10 cellular contexts compared by ENCODE assay signal in the genomic region with DNA sequence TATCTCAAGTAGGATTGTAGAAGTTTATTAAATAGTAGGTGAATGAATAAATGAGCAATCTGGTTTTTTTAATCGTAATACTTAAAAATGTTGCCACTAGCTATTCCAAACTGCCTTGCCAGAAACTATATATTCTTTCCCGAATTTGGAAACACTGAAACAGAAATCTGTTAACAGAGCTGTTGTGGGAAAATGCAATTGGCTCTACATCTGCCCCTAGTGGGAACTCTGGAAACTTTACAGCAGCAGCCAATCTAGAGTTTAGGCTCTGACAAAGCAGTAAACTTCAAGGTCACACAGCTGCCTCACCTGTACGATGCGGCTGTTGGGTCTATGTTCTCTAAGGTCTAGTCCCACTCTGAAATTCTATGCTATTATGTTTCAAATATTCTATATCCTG. TPM values are rescaled to one million over a fixed set of nuclear protein-coding genes. Genes with fewer than 3 reads are reported as not detected.
A peak's percentile ranks its signal among the peaks of the same experiment; 100 is the strongest.
DNase-seq lines count a peak whose midpoint lies in the region; ATAC-seq and TF ChIP-seq lines count a peak whose summit lies in the region.
"Had no signal": no experiment of that assay in that cellular context is flagged by ENCODE, and none has a peak within 500 bp of the region (broad histone marks: within the 10 kb centered on the region; RNA-seq: fewer than 3 reads in every experiment).

No MANE protein-coding gene starts in this region.

- H3K14ac ChIP-seq in mesenchymal stem cell (ENCODE audit: low read length in 2 of 2) = no peak overlapping the region

- H3K9me3 ChIP-seq in AG04450 (ENCODE audit: control insufficient read depth, insufficient read depth, low read length) = no peaks in the 10 kb centered on the region
- H3K9me3 ChIP-seq in HEK293 (ENCODE audit: control insufficient read depth, insufficient read depth, low read depth, low read length) = no peaks in the 10 kb centered on the region
- H3K9me3 ChIP-seq in mesenchymal stem cell (ENCODE audit: control insufficient read depth, low read length) = peaks cover 5% of the 10 kb centered on the region

- H2BK15ac ChIP-seq in mesenchymal stem cell (ENCODE audit: low read depth, poor library complexity, severe bottlenecking) = no peak overlapping the region

- no peak overlapping the region for H2BK12ac ChIP-seq in mesenchymal stem cell (ENCODE audit: low read length in 2 of 2)

- H2AFZ ChIP-seq in mesenchymal stem cell (ENCODE audit: low read depth, low read length) = no peak overlapping the region

- TF ChIP-seq CTCF in AG04450 (IDR thresholded peaks at IDR 0.05; ENCODE audit: low read depth, low read length) = peak; percentile 66
- TF ChIP-seq CTCF in HEK293 (tag by site-specific recombination; IDR thresholded peaks at IDR 0.05) = 0 out of 2 replicates have a peak, but pooled peaks have one; percentile 24
- peak; percentile 74 for TF ChIP-seq CTCF in VCaP (conservative IDR thresholded peaks at IDR 0.05)

- no peak overlapping the region for H3K23ac ChIP-seq in mesenchymal stem cell (ENCODE audit: low read length in 2 of 2)

- no peak overlapping the region for H2AK5ac ChIP-seq in mesenchymal stem cell (ENCODE audit: low read length, severe bottlenecking)

- no peak overlapping the region for H4K8ac ChIP-seq in mesenchymal stem cell (ENCODE audit: low read length)

- no peak overlapping the region for H3K4me2 ChIP-seq in mesenchymal stem cell (ENCODE audit: low read length, poor library complexity, severe bottlenecking)

- WGBS in mesenchymal stem cell = 43% methylated on average over 1 of the region's 4 CpGs

- no peaks in the 10 kb centered on the region for H3K4me1 ChIP-seq in HEK293 (ENCODE audit: control insufficient read depth, insufficient read depth, low read length)
- H3K4me1 ChIP-seq in mesenchymal stem cell (ENCODE audit: control insufficient read depth, insufficient read depth, low read depth, low read length) = no peaks in the 10 kb centered on the region

- H3K9ac ChIP-seq in mesenchymal stem cell (ENCODE audit: low read length) = no peak overlapping the region

- H3K18ac ChIP-seq in mesenchymal stem cell (ENCODE audit: low read depth in 1 of 2, low read length in 2 of 2) = no peak overlapping the region

- H2BK5ac ChIP-seq in mesenchymal stem cell (ENCODE audit: low read depth, low read length, poor library complexity, severe bottlenecking) = no peak overlapping the region

- H3K27ac ChIP-seq in AG04450 (ENCODE audit: low read depth, low read length) (no peak overlapping the region), HEK293 (ENCODE audit: extremely low read depth, low read depth, low read length) (no peak overlapping the region), VCaP (no peak overlapping the region), mesenchymal stem cell (ENCODE audit: low read length, poor library complexity, severe bottlenecking) (no peak overlapping the region)

- H3K27me3 ChIP-seq in AG04450 (ENCODE audit: control insufficient read depth, insufficient read depth, low read length) = no peaks in the 10 kb centered on the region
- H3K27me3 ChIP-seq in mesenchymal stem cell (ENCODE audit: control insufficient read depth in 1 of 2, insufficient read depth in 1 of 2, low read length in 2 of 2) = no peaks in the 10 kb centered on the region

- DNase-seq in AG04450 (ENCODE audit: low read depth, low spot score) (no peak), iPS-NIHi11 (ENCODE audit: low spot score) (peak; percentile 25), mesenchymal stem cell (no peak)
- DNase-seq in activated T-cell treated with anti-CD3 and anti-CD28 coated beads, Interleukin-2, amount 50 U/mL, for 1 hour = no peak
- DNase-seq: naive thymus-derived CD8-positive, alpha-beta T cell; NCI-H1930 had no signal

- no peak overlapping the region for H2BK120ac ChIP-seq in mesenchymal stem cell (ENCODE audit: low read depth, low read length)

- ATAC-seq in HG03135 (IDR thresholded peaks at IDR 0.05; ENCODE audit: unreplicated experiment) (no peak), GM21737 (IDR thresholded peaks at IDR 0.05; ENCODE audit: unreplicated experiment) (no peak)
- ATAC-seq: naive thymus-derived CD8-positive, alpha-beta T cell had no signal

- H3K4me3 ChIP-seq in AG04450 (ENCODE audit: low read depth, low read length) (no peak overlapping the region), HEK293 (ENCODE audit: low read depth, low read length) (no peak overlapping the region), mesenchymal stem cell (ENCODE audit: insufficient read depth in 1 of 2, low read depth in 1 of 2, low read length in 2 of 2) (no peak overlapping the region)

- H3K36me3 ChIP-seq in HEK293 (ENCODE audit: control insufficient read depth in 2 of 2, insufficient read depth in 1 of 2, low read length in 2 of 2) (no peaks in the 10 kb centered on the region), mesenchymal stem cell (ENCODE audit: control insufficient read depth in 1 of 2, insufficient read depth in 2 of 2, low read depth in 1 of 2, low read length in 2 of 2) (no peaks in the 10 kb centered on the region)

- no peaks in the 10 kb centered on the region for H3K79me1 ChIP-seq in mesenchymal stem cell (replicated peaks; ENCODE audit: low read length, poor library complexity, severe bottlenecking)

- no peak overlapping the region for H4K91ac ChIP-seq in mesenchymal stem cell (ENCODE audit: low read length)

- POLR2A ChIA-PET in AG04450 (lab: Yijun Ruan, JAX) (no interaction called here), HEK293 (lab: Yijun Ruan, JAX) (interaction anchor here (1.3 kb wide), 1 partner anchor 23 kb away, joined by 4 read pairs; no protein-coding TSS in a partner anchor)

- CTCF ChIA-PET in AG04450 (lab: Charles Lee) = interaction anchor here (0.7 to 2.2 kb wide), 15 partner anchors 9 to 75 kb away, joined by 3 to 8 read pairs (median 4); no protein-coding TSS in a partner anchor
- CTCF ChIA-PET in HEK293 (lab: Yijun Ruan, JAX) = interaction anchor here (0.6 to 4.2 kb wide), 24 partner anchors 10 to 1633 kb away, joined by 3 to 22 read pairs (median 4); a partner anchor contains a TSS

- no peak overlapping the region for H3K4ac ChIP-seq in mesenchymal stem cell (ENCODE audit: low read depth in 1 of 2, low read length in 2 of 2)

TF ChIP-seq in HEK293, 187 proteins besides CTCF, POLR2A, EP300 and RAD21:
- no peak for TF ChIP-seq ZNF600 (tag by site-specific recombination; IDR thresholded peaks at IDR 0.05)

RNA-seq across cellular contexts. Expression of a gene that starts 41.7 kb away (rescaled TPM):
- polyA plus RNA-seq in AG04450 (2011; rRNA removed) = 35.7 and 38.0 TPM in 2 replicates
- 181 and 230 TPM in 2 replicates for polyA minus RNA-seq in AG04450 (2011; rRNA and poly(A)+ RNA removed)
- polyA plus RNA-seq in mesenchymal stem cell (2013, experiment 1 of 2) = 15.3 TPM
- 16.7 TPM for polyA plus RNA-seq in mesenchymal stem cell (2013, experiment 2 of 2)

Comparison
In these comparisons a context has a peak if more than half of its experiments do, and no peak if none do; other contexts are left out.
1. CTCF ChIP-seq: peak in every context shown above with its lines; median percentile 74 in VCaP; 66 in AG04450; 24 in HEK293.